In the genomic region with DNA sequence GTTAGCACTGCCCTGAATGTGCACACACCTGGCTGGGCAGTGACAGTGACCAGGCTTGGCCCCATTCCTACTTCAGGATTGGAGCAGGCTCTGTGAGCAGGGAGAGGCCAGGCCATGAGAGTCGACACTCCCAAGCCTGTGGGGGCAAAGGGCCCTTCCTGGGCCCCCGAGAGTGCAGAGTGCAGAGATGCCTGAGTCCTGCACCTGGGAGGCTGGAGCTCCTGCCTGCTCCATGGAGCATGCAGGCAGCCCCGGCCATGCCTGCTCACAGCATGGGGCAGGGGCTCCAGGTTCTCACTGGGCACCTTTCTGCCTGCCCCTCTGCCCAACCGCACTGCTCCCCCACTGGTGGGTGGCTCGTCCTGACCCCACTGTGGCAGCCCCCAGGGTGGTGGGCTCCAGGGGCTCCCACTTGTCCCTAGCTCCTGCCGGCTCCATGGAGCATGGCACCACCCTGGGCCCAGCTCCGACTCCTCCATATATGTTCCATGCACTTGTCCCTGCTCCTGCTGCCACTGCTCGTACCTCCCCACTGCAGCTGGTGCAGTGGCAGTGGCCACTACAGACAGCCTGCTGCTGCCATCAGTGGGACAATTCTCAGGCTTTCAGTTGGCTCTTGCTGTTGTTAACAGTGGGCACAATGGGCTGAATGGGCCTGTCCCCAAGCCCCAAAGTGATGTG, we compare ENCODE assay signal across 24 cellular contexts.
"Had no signal": no experiment of that assay in that cellular context is flagged by ENCODE, and none has a peak within 500 bp of the region (broad histone marks: within the 10 kb centered on the region; RNA-seq: fewer than 3 reads in every experiment).

No MANE protein-coding gene starts in this region.

- H3K27ac ChIP-seq: Peyer's patch, RWPE1 had no signal

- FAIRE-seq: astrocyte had no signal

- H3K4me1 ChIP-seq: Peyer's patch had no signal

- H3K4me3 ChIP-seq: Peyer's patch had no signal

- ATAC-seq: activated CD8-positive, alpha-beta memory T cell treated with anti-CD3 and anti-CD28 coated beads, Interleukin-2, amount 10 ng/mL, durations not matched to agents 7 days and 5 days; activated naive CD4-positive, alpha-beta T cell treated with anti-CD3 and anti-CD28 coated beads, Interleukin-2, amount 50 U/mL, for 72 hours; activated naive CD8-positive, alpha-beta T cell treated with anti-CD3 and anti-CD28 coated beads, Interleukin-2, amount 50 U/mL, for 24 hours; T-helper 17 cell had no signal

- DNase-seq: activated CD4-positive, alpha-beta T cell treated with anti-CD3 and anti-CD28 coated beads for 1 hour; activated CD4-positive, alpha-beta T cell treated with anti-CD3 and anti-CD28 coated beads, Interleukin-2, amount 10 ng/mL, durations not matched to agents 24 days and 14 days; activated CD4-positive, alpha-beta T cell treated with anti-CD3 and anti-CD28 coated beads, Interleukin-2, amount 50 U/mL, for 48 hours; activated CD8-positive, alpha-beta memory T cell treated with anti-CD3 and anti-CD28 coated beads, Interleukin-2, amount 10 ng/mL, durations not matched to agents 7 days and 5 days; activated effector memory CD4-positive, alpha-beta T cell treated with Interleukin-2 at 50 U/mL for 16 hours; activated naive CD4-positive, alpha-beta T cell treated with Interleukin-2 at 50 U/mL for 16 hours; activated naive CD8-positive, alpha-beta T cell treated with anti-CD3 and anti-CD28 coated beads, Interleukin-2, amount 50 U/mL, for 24 hours; activated T-cell treated with anti-CD3 and anti-CD28 coated beads, Interleukin-2, amount 50 U/mL, for 24 hours; amniotic stem cell; Kasumi-1; KBM-7; NCI-H1105 treated with DMSO at 0.1 percent for 48 hours; NCI-H1436 treated with DMSO at 0.1 percent for 48 hours; NCI-H187; NCI-H2081; NCI-H510A treated with DMSO at 0.1 percent for 48 hours; NK-92 treated with Interleukin-12 subunit alpha and Interleukin-12 subunit beta, amount 100 ng/mL, for 24 hours; SIG-M5; T-helper 17 cell; T-helper 9 cell had no signal

- H3K36me3 ChIP-seq: Peyer's patch had no signal

- H3K27me3 ChIP-seq: Peyer's patch had no signal
